In the genomic region with DNA sequence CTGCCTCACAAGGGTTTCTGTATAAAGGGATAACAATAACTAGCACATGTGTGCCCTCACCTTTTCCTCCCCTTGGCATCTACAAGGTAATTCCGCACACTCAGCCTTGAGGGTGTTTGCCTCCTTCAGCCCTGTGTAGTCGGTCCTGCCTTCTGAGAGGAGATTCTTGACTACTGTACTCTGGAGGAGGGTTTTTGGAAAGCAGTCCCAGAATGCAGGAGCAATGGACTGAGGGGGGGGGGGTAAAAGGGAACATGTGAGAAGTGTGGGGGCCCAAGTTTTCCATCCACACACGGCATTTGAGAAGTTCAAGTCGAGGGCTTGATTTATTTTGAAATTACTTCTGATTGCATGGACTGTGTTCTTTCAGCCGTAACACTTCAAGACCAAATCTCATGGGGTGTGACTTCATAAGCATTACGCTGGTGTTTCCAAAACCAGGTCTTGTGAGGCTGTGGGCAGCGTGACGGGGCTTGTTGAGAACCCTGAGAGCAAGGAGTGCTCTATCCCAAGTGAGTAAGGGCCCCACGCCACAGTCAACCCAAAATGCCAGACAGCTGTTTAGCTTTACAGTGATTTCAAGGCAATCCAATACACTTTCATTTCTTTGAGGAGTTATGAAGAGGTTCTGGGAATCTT, we compare ENCODE assay signal across 16 cellular contexts.
A peak's percentile ranks its signal among the peaks of the same experiment; 100 is the strongest.
DNase-seq lines count a peak whose midpoint lies in the region; ATAC-seq and TF ChIP-seq lines count a peak whose summit lies in the region.
"Had no signal": no experiment of that assay in that cellular context is flagged by ENCODE, and none has a peak within 500 bp of the region (broad histone marks: within the 10 kb centered on the region; RNA-seq: fewer than 3 reads in every experiment).

No MANE protein-coding gene starts in this region.

- no peak overlapping the region for H3K4me3 ChIP-seq in BLaER1
- H3K4me3 ChIP-seq in left ventricle myocardium inferior: no peak overlapping the region
- H3K4me3 ChIP-seq in psoas muscle: no peak overlapping the region
- H3K4me3 ChIP-seq: Peyer's patch had no signal

- peak overlapping the region; percentile 63 for H3K4me2 ChIP-seq in BLaER1

- intact Hi-C loops in left ventricle myocardium inferior (cut with micrococcal nuclease): no loop called here
- intact Hi-C loops in psoas muscle (cut with DNase I): no loop called here

- no peaks in the 10 kb centered on the region for H4K20me1 ChIP-seq in BLaER1

- 52 to 71% (median 67%) methylated on average over 9 of the region's 9 CpGs for WGBS in psoas muscle, 3 donors

- no peak overlapping the region for H3K9ac ChIP-seq in BLaER1

- peak in 2 of 4 donors; percentile 45 to 60 for ATAC-seq in psoas muscle
- ATAC-seq in GM19035 (IDR thresholded peaks at IDR 0.05; ENCODE audit: unreplicated experiment): no peak
- ATAC-seq in GM21528 (IDR thresholded peaks at IDR 0.05; ENCODE audit: low FRiP score, unreplicated experiment): no peak

- H3K27ac ChIP-seq in BLaER1: no peak overlapping the region
- peak overlapping the region; percentile 48 for H3K27ac ChIP-seq in left ventricle myocardium inferior (replicated peaks)
- no peak overlapping the region for H3K27ac ChIP-seq in psoas muscle
- H3K27ac ChIP-seq: HL-60, Peyer's patch had no signal

- TF ChIP-seq CTCF in left ventricle myocardium inferior (IDR thresholded peaks at IDR 0.05; ENCODE audit: borderline replicate concordance) (no peak), psoas muscle (IDR thresholded peaks at IDR 0.05) (no peak)

- H3K9me3 ChIP-seq in BLaER1: no peaks in the 10 kb centered on the region
- H3K9me3 ChIP-seq in left ventricle myocardium inferior (replicated peaks): no peaks in the 10 kb centered on the region
- no peaks in the 10 kb centered on the region for H3K9me3 ChIP-seq in psoas muscle
- H3K9me3 ChIP-seq: Peyer's patch had no signal

- peak; percentile 50 for DNase-seq in NCI-H187 treated with DMSO at 0.1 percent for 48 hours (lab: John Stamatoyannopoulos, UW)
- peak; percentile 46 for DNase-seq in left ventricle myocardium inferior
- peak; percentile 55 to 72 for DNase-seq in psoas muscle
- no peak for DNase-seq in NCI-H2171 treated with DMSO at 0.1 percent for 48 hours (lab: John Stamatoyannopoulos, UW)
- no peak for DNase-seq in NCI-H1694 (lab: John Stamatoyannopoulos, UW)
- DNase-seq: C1 segment of cervical spinal cord; CD8-positive, alpha-beta memory T cell; DND-41; H9; IMR-90; NCI-H2029 treated with DMSO at 0.1 percent for 48 hours; Peyer's patch had no signal

- H3K36me3 ChIP-seq in BLaER1 (no peaks in the 10 kb centered on the region), left ventricle myocardium inferior (no peaks in the 10 kb centered on the region), psoas muscle (ENCODE audit: insufficient read depth in 1 of 2, low read depth in 1 of 2) (no peaks in the 10 kb centered on the region)
- H3K36me3 ChIP-seq: Peyer's patch had no signal

- H3K27me3 ChIP-seq in BLaER1 (no peaks in the 10 kb centered on the region), left ventricle myocardium inferior (ENCODE audit: low read depth) (peaks cover 48% of the 10 kb centered on the region), psoas muscle (ENCODE audit: insufficient read depth in 3 of 3, low read length in 2 of 3) (peaks cover 0 to 8% (median 2%) of the 10 kb centered on the region in 3 donors)
- H3K27me3 ChIP-seq: Peyer's patch had no signal

- H3K4me1 ChIP-seq in BLaER1 (peaks cover 39% of the 10 kb centered on the region), left ventricle myocardium inferior (peaks cover 4% of the 10 kb centered on the region), psoas muscle (no peaks in the 10 kb centered on the region)
- H3K4me1 ChIP-seq: Peyer's patch had no signal

Comparison
In these comparisons a context has a peak if more than half of its experiments do, and no peak if none do; other contexts are left out.
1. DNase-seq: peak in NCI-H187 treated with DMSO at 0.1 percent for 48 hours (single experiment), left ventricle myocardium inferior (single experiment) and psoas muscle (2 of 2); none in NCI-H2171 treated with DMSO at 0.1 percent for 48 hours (single experiment) and NCI-H1694 (single experiment).